Comparison of ENCODE assay signal across 16 cellular contexts in the genomic region with DNA sequence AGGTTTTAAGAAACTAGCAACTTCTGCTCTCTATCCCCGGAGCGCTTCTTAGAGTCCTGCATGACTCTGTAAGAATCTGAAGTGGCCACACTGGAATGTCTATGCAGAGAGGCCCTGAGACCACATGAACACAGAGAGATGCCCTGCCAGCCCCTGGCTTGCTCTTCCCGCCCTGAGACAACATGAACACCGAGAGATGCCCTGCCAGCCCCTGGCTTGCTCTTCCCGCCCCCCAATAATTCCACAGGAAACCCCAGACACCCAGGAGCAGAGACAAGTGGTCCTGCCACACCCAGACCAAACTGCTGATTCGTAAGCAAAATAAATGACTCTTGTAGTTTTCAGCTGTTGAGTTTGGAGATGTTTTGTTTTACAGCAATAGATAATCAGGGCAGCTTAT.
A peak's percentile ranks its signal among the peaks of the same experiment; 100 is the strongest.
DNase-seq lines count a peak whose midpoint lies in the region; ATAC-seq, FAIRE-seq and TF ChIP-seq lines count a peak whose summit lies in the region.
"Had no signal": no experiment of that assay in that cellular context is flagged by ENCODE, and none has a peak within 500 bp of the region (broad histone marks: within the 10 kb centered on the region; RNA-seq: fewer than 3 reads in every experiment).

No MANE protein-coding gene starts in this region.

- no peak overlapping the region for H3K27ac ChIP-seq in CD4-positive, CD25-positive, alpha-beta regulatory T cell (ENCODE audit: insufficient read depth, low read length, poor library complexity, severe bottlenecking)
- H3K27ac ChIP-seq in Karpas-422 (ENCODE audit: low read length) (peak overlapping the region; percentile 81), astrocyte (ENCODE audit: low read depth, low read length) (no peak overlapping the region), trophoblast cell (ENCODE audit: low read depth, low read length) (peak overlapping the region; percentile 12), pancreas (no peak overlapping the region), suprapubic skin (no peak overlapping the region)
- H3K27ac ChIP-seq: RWPE1, SJCRH30 had no signal

- no peak overlapping the region for H4K91ac ChIP-seq in trophoblast cell (ENCODE audit: low read depth, low read length)

- ATAC-seq in CD4-positive, CD25-positive, alpha-beta regulatory T cell (ENCODE audit: low read depth in 2 of 2): no peak
- ATAC-seq in pancreas: no peak
- ATAC-seq: HCT116 had no signal

- H3K79me2 ChIP-seq in Karpas-422 (ENCODE audit: low read length) (peaks cover 95% of the 10 kb centered on the region), astrocyte (ENCODE audit: insufficient read depth, low read length) (no peaks in the 10 kb centered on the region), trophoblast cell (ENCODE audit: control insufficient read depth, insufficient read depth, low read length, poor library complexity) (no peaks in the 10 kb centered on the region)

- H3K4me1 ChIP-seq in CD4-positive, CD25-positive, alpha-beta regulatory T cell (ENCODE audit: control insufficient read depth, insufficient read depth, low read length, poor library complexity, severe bottlenecking): no peaks in the 10 kb centered on the region
- peaks cover 70% of the 10 kb centered on the region for H3K4me1 ChIP-seq in Karpas-422 (ENCODE audit: low read length)
- no peaks in the 10 kb centered on the region for H3K4me1 ChIP-seq in astrocyte (ENCODE audit: insufficient read depth, low read length)
- H3K4me1 ChIP-seq in trophoblast cell (ENCODE audit: control insufficient read depth in 1 of 2, insufficient read depth in 2 of 2, low read length in 2 of 2): peaks cover 0 to 2% of the 10 kb centered on the region in 2 experiments
- no peaks in the 10 kb centered on the region for H3K4me1 ChIP-seq in pancreas
- H3K4me1 ChIP-seq in suprapubic skin: no peaks in the 10 kb centered on the region
- H3K4me1 ChIP-seq: SJCRH30 had no signal

- no CpG with 5 or more reads among the region's 6 CpGs for WGBS in trophoblast cell (ENCODE audit: extremely low coverage, insufficient coverage, insufficient read length)
- WGBS in pancreas, 2 donors: 72 to 82% methylated on average over 5 to 6 of the region's 6 CpGs
- 85% methylated on average over 5 of the region's 6 CpGs for WGBS in suprapubic skin

- no peak overlapping the region for H2BK12ac ChIP-seq in trophoblast cell (ENCODE audit: low read length)

- no peak for TF ChIP-seq CTCF in astrocyte (IDR thresholded peaks at IDR 0.05; ENCODE audit: insufficient read depth, low read depth, low read length)
- no peak for TF ChIP-seq CTCF in pancreas (IDR thresholded peaks at IDR 0.05)
- no peak for TF ChIP-seq CTCF in suprapubic skin (IDR thresholded peaks at IDR 0.05)

- H3K18ac ChIP-seq in trophoblast cell (ENCODE audit: low read length): no peak overlapping the region

- no peak overlapping the region for H3K14ac ChIP-seq in trophoblast cell (ENCODE audit: low read length)

- H3K27ac Mint-ChIP-seq in CD4-positive, CD25-positive, alpha-beta regulatory T cell: peak overlapping the region in 2 of 3 donors; percentile 74 to 89
- H3K27ac Mint-ChIP-seq in astrocyte (ENCODE audit: unreplicated experiment): peak overlapping the region; percentile 59

- FAIRE-seq in astrocyte (lab: Jason Lieb, UNC): no peak
- FAIRE-seq in pancreas (lab: Jason Lieb, UNC): no peak

- H3K9ac ChIP-seq in Karpas-422 (ENCODE audit: low read length) (no peak overlapping the region), astrocyte (ENCODE audit: low read length) (no peak overlapping the region), trophoblast cell (ENCODE audit: low read length) (no peak overlapping the region)

- CTCF ChIA-PET in HEK293T (lab: Yijun Ruan, JAX): no interaction called here

- H3K4me1 Mint-ChIP-seq in CD4-positive, CD25-positive, alpha-beta regulatory T cell: peaks cover 0 to 37% (median 5%) of the 10 kb centered on the region in 4 donors
- peaks cover 12% of the 10 kb centered on the region for H3K4me1 Mint-ChIP-seq in astrocyte (ENCODE audit: low read depth, unreplicated experiment)

- peaks cover 10% of the 10 kb centered on the region for H3K27me3 Mint-ChIP-seq in CD4-positive, CD25-positive, alpha-beta regulatory T cell
- no peaks in the 10 kb centered on the region for H3K27me3 Mint-ChIP-seq in astrocyte (ENCODE audit: low read depth, unreplicated experiment)

- no peak overlapping the region for H3K4ac ChIP-seq in trophoblast cell (ENCODE audit: low read depth, low read length)

- intact Hi-C loops in pancreas (cut with DNase I): no loop called here

- H2BK120ac ChIP-seq in trophoblast cell (ENCODE audit: insufficient read depth, low read length, poor library complexity): no peak overlapping the region

- no peak overlapping the region for H4K8ac ChIP-seq in trophoblast cell (ENCODE audit: low read depth, low read length)

- H3K4me2 ChIP-seq in Karpas-422 (ENCODE audit: low read depth, low read length, poor library complexity, severe bottlenecking) (peak overlapping the region; percentile 34), astrocyte (ENCODE audit: low read length) (no peak overlapping the region), trophoblast cell (ENCODE audit: low read length) (no peak overlapping the region)

- peaks cover 0 to 2% (median 0%) of the 10 kb centered on the region in 7 donors for H3K9me3 Mint-ChIP-seq in CD4-positive, CD25-positive, alpha-beta regulatory T cell
- H3K9me3 Mint-ChIP-seq in astrocyte (ENCODE audit: unreplicated experiment): no peaks in the 10 kb centered on the region

- no peak overlapping the region for H2BK5ac ChIP-seq in trophoblast cell (ENCODE audit: low read depth, low read length, poor library complexity)

- no peak overlapping the region for H3K23ac ChIP-seq in trophoblast cell (ENCODE audit: low read length)

- no peak overlapping the region for H2AK5ac ChIP-seq in trophoblast cell (ENCODE audit: low read length)

- H3K27me3 ChIP-seq in CD4-positive, CD25-positive, alpha-beta regulatory T cell (ENCODE audit: control insufficient read depth, insufficient read depth, low read length): no peaks in the 10 kb centered on the region
- no peaks in the 10 kb centered on the region for H3K27me3 ChIP-seq in Karpas-422 (ENCODE audit: low read length)
- no peaks in the 10 kb centered on the region for H3K27me3 ChIP-seq in astrocyte (ENCODE audit: insufficient read depth, low read length)
- no peaks in the 10 kb centered on the region for H3K27me3 ChIP-seq in trophoblast cell (ENCODE audit: insufficient read depth, low read length)
- H3K27me3 ChIP-seq in pancreas: no peaks in the 10 kb centered on the region
- no peaks in the 10 kb centered on the region for H3K27me3 ChIP-seq in suprapubic skin
- H3K27me3 ChIP-seq: SJCRH30 had no signal

- TF ChIP-seq EP300 in suprapubic skin (IDR thresholded peaks at IDR 0.05): no peak

- no peak overlapping the region for H3K4me3 ChIP-seq in CD4-positive, CD25-positive, alpha-beta regulatory T cell (ENCODE audit: low read depth, low read length)
- H3K4me3 ChIP-seq in Karpas-422 (ENCODE audit: low read length) (no peak overlapping the region), astrocyte (ENCODE audit: insufficient read depth, low read depth, low read length) (no peak overlapping the region), trophoblast cell (ENCODE audit: low read depth, low read length) (no peak overlapping the region), pancreas (no peak overlapping the region), suprapubic skin (no peak overlapping the region)
- H3K4me3 ChIP-seq: SJCRH30 had no signal

- no peaks in the 10 kb centered on the region; the same call in 1 of the 2 replicates for H4K20me1 ChIP-seq in Karpas-422 (ENCODE audit: insufficient read depth, low read depth, low read length)
- peaks cover 5% of the 10 kb centered on the region for H4K20me1 ChIP-seq in astrocyte (ENCODE audit: insufficient read depth, low read length)

- H3K9me3 ChIP-seq in CD4-positive, CD25-positive, alpha-beta regulatory T cell (ENCODE audit: control insufficient read depth in 2 of 2, low read length in 2 of 2): no peaks in the 10 kb centered on the region
- H3K9me3 ChIP-seq in Karpas-422 (ENCODE audit: low read length): no peaks in the 10 kb centered on the region
- H3K9me3 ChIP-seq in astrocyte (ENCODE audit: insufficient read depth, low read depth, low read length): no peaks in the 10 kb centered on the region
- no peaks in the 10 kb centered on the region for H3K9me3 ChIP-seq in trophoblast cell (ENCODE audit: insufficient read depth, low read depth, low read length)
- no peaks in the 10 kb centered on the region for H3K9me3 ChIP-seq in pancreas
- no peaks in the 10 kb centered on the region for H3K9me3 ChIP-seq in suprapubic skin
- H3K9me3 ChIP-seq: SJCRH30 had no signal

- no peak for TF ChIP-seq POLR2A in suprapubic skin (IDR thresholded peaks at IDR 0.05)

- H2AFZ ChIP-seq in Karpas-422 (ENCODE audit: low read length): no peak overlapping the region
- no peak overlapping the region for H2AFZ ChIP-seq in astrocyte (ENCODE audit: low read depth, low read length)
- H2AFZ ChIP-seq in trophoblast cell (ENCODE audit: insufficient read depth, low read length, poor library complexity): no peak overlapping the region

- peak overlapping the region in 1 of 4 donors; percentile 68 for H3K4me3 Mint-ChIP-seq in CD4-positive, CD25-positive, alpha-beta regulatory T cell
- no peak overlapping the region for H3K4me3 Mint-ChIP-seq in astrocyte (ENCODE audit: unreplicated experiment)

- no peaks in the 10 kb centered on the region for H3K36me3 Mint-ChIP-seq in CD4-positive, CD25-positive, alpha-beta regulatory T cell
- peaks cover 16% of the 10 kb centered on the region for H3K36me3 Mint-ChIP-seq in astrocyte (ENCODE audit: low read depth, unreplicated experiment)

- DNase-seq in CD4-positive, CD25-positive, alpha-beta regulatory T cell: no peak
- DNase-seq in Karpas-422 (no peak), astrocyte (ENCODE audit: low read depth) (peak; percentile 24), trophoblast cell (no peak), HEK293T (ENCODE audit: extremely low spot score) (no peak), pancreas (no peak), suprapubic skin (ENCODE audit: low spot score in 2 of 2) (no peak)
- no peak for DNase-seq in stimulated activated naive CD4-positive, alpha-beta T cell treated with Interleukin-2 at 50 U/mL for 16 hours (lab: John Stamatoyannopoulos, UW)
- DNase-seq: AML-193, NCI-H1436 treated with DMSO at 0.1 percent for 48 hours, NCI-H2081, NCI-H2227 treated with DMSO at 0.1 percent for 48 hours, NCI-H526 treated with DMSO at 0.1 percent for 48 hours, SJCRH30 had no signal

- no peak overlapping the region for H4K12ac ChIP-seq in trophoblast cell (ENCODE audit: low read depth, low read length)

- POLR2A ChIA-PET in HEK293T (lab: Yijun Ruan, JAX): no interaction called here

- H3K36me3 ChIP-seq in CD4-positive, CD25-positive, alpha-beta regulatory T cell (ENCODE audit: control insufficient read depth, insufficient read depth, low read length): no peaks in the 10 kb centered on the region
- H3K36me3 ChIP-seq in Karpas-422 (ENCODE audit: insufficient read depth, low read length) (peaks cover 26% of the 10 kb centered on the region; the same call in 1 of the 2 replicates), astrocyte (ENCODE audit: insufficient read depth, low read length) (no peaks in the 10 kb centered on the region), trophoblast cell (ENCODE audit: control insufficient read depth in 1 of 2, insufficient read depth in 2 of 2, low read length in 2 of 2) (peaks cover 0 to 3% of the 10 kb centered on the region in 2 experiments), pancreas (no peaks in the 10 kb centered on the region), suprapubic skin (no peaks in the 10 kb centered on the region)
- H3K36me3 ChIP-seq: SJCRH30 had no signal

- H3K79me1 ChIP-seq in trophoblast cell (ENCODE audit: low read length): no peaks in the 10 kb centered on the region

- H3K9me2 ChIP-seq in Karpas-422 (replicated peaks; ENCODE audit: insufficient read depth, low read length): no peaks in the 10 kb centered on the region

Comparison
In these comparisons a context has a peak if more than half of its experiments do, and no peak if none do; other contexts are left out.
1. H3K27ac ChIP-seq: peak in Karpas-422 (single experiment) and trophoblast cell (single experiment); none in CD4-positive, CD25-positive, alpha-beta regulatory T cell (single experiment), astrocyte (single experiment), pancreas (0 of 4) and suprapubic skin (single experiment).